Comparison of ENCODE assay signal across 37 cellular contexts in the genomic region with DNA sequence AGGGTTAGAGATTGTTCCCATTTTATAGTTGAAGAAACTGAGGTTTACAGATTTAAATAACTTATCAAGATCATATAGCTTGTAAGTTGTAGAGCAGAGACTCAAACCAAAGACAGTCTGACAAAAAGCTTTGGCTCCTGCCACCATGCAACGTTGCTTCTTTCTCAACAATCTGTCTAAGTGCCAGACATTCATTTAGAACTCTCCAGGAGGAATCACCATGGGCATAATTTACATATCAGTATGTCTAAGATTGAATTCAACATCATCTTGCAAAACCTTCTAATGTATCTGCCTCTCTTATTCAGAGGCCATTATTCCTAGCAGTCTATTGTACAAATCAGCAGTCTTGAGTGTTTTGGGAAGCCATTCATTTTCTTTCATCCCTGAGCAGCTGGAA.
"Had no signal": no experiment of that assay in that cellular context is flagged by ENCODE, and none has a peak within 500 bp of the region (broad histone marks: within the 10 kb centered on the region; RNA-seq: fewer than 3 reads in every experiment).

No MANE protein-coding gene starts in this region.

- DNase-seq: activated B cell treated with CpG ODN at 0.5 μM for 24 hours; activated CD4-positive, alpha-beta memory T cell treated with anti-CD3 and anti-CD28 coated beads, Interleukin-2, amount 10 ng/mL, durations not matched to agents 7 days and 5 days; activated CD4-positive, alpha-beta T cell treated with anti-CD3 and anti-CD28 coated beads for 48 hours; activated CD4-positive, CD25-positive, alpha-beta regulatory T cell treated with anti-CD3 and anti-CD28 coated beads, Interleukin-2, amount 50 U/mL, for 72 hours; activated CD8-positive, alpha-beta memory T cell treated with anti-CD3 and anti-CD28 coated beads for 24 hours; activated CD8-positive, alpha-beta memory T cell treated with anti-CD3 and anti-CD28 coated beads, Interleukin-2, amount 10 ng/mL, durations not matched to agents 7 days and 5 days; activated CD8-positive, alpha-beta memory T cell treated with anti-CD3 and anti-CD28 coated beads, Interleukin-2, amount 50 U/mL, for 48 hours; activated effector memory CD4-positive, alpha-beta T cell treated with Interleukin-2 at 50 U/mL for 16 hours; activated naive CD4-positive, alpha-beta T cell treated with anti-CD3 and anti-CD28 coated beads, Interleukin-2, amount 10 ng/mL, durations not matched to agents 7 days and 5 days; activated naive CD8-positive, alpha-beta T cell treated with anti-CD3 and anti-CD28 coated beads, Interleukin-2, amount 50 U/mL, for 24 hours; activated T-cell treated with anti-CD3 and anti-CD28 coated beads, Interleukin-2, amount 50 U/mL, for 48 hours; amniotic stem cell; body of pancreas; caudate nucleus; cerebellar nuclear complex; MM.1S; MV-4-11; NCI-H1092; NCI-H1436 treated with DMSO at 0.1 percent for 48 hours; NCI-H187; NCI-H2029 treated with DMSO at 0.1 percent for 48 hours; NCI-H2107; NCI-H226; NCI-H446 treated with DMSO at 0.1 percent for 48 hours; NCI-H524 treated with DMSO at 0.1 percent for 48 hours; PC-3; Peyer's patch; SW 1271; T-helper 1 cell; T-helper 2 cell; T-helper 9 cell had no signal

- H3K4me1 ChIP-seq: breast epithelium, Peyer's patch had no signal

- H3K27me3 ChIP-seq: ascending aorta, body of pancreas, breast epithelium, Peyer's patch had no signal

- ATAC-seq: activated CD8-positive, alpha-beta memory T cell treated with anti-CD3 and anti-CD28 coated beads, Interleukin-2, amount 10 ng/mL, durations not matched to agents 7 days and 5 days; activated naive CD8-positive, alpha-beta T cell treated with anti-CD3 and anti-CD28 coated beads, Interleukin-2, amount 50 U/mL, for 24 hours; body of pancreas; PC-3; Right ventricle myocardium inferior had no signal

- H3K36me3 ChIP-seq: ascending aorta, breast epithelium had no signal

- H3K9ac ChIP-seq: KMS-11 had no signal

- H3K9me3 ChIP-seq: ascending aorta, body of pancreas, Peyer's patch had no signal

- H3K4me3 ChIP-seq: ascending aorta, body of pancreas, breast epithelium, Peyer's patch had no signal

- H3K27ac ChIP-seq: ascending aorta, body of pancreas, breast epithelium, KMS-11, Peyer's patch, RWPE1, VCaP had no signal

- H3K4me2 ChIP-seq: KMS-11 had no signal
